Comparison of ENCODE assay signal across 14 cellular contexts in genomic region chr3:124999897-125000296, GRCh38. TPM values are rescaled to one million over a fixed set of nuclear protein-coding genes. Genes with fewer than 3 reads are reported as not detected.
DNase-seq lines count a peak whose midpoint lies in the region; ATAC-seq and TF ChIP-seq lines count a peak whose summit lies in the region.
"Had no signal": no experiment of that assay in that cellular context is flagged by ENCODE, and none has a peak within 500 bp of the region (broad histone marks: within the 10 kb centered on the region; RNA-seq: fewer than 3 reads in every experiment).

No MANE protein-coding gene starts in this region.

- H3K27ac ChIP-seq in VCaP = peak overlapping the region; percentile 54
- peak overlapping the region; percentile 49 for H3K27ac ChIP-seq in endodermal cell (ENCODE audit: low read depth, low read length)
- H3K27ac ChIP-seq: BLaER1 had no signal

- H3K27me3 ChIP-seq in endodermal cell (ENCODE audit: control insufficient read depth, insufficient read depth, low read length, poor library complexity, severe bottlenecking) = no peaks in the 10 kb centered on the region
- H3K27me3 ChIP-seq: BLaER1 had no signal

- no peak for ATAC-seq in stimulated activated effector memory CD8-positive, alpha-beta T cell treated with anti-CD3 and anti-CD28 coated beads, Interleukin-12 subunit alpha, Interleukin-12 subunit beta, amount 100 ng/mL, for 72 hours

- H3K27ac Mint-ChIP-seq in endodermal cell = peak overlapping the region; percentile 75
- H3K27ac Mint-ChIP-seq in stimulated activated effector memory CD8-positive, alpha-beta T cell treated with anti-CD3 and anti-CD28 coated beads, Interleukin-12 subunit alpha, Interleukin-12 subunit beta, amount 100 ng/mL, for 72 hours = peak overlapping the region; percentile 52

- no peaks in the 10 kb centered on the region for H3K9me3 Mint-ChIP-seq in endodermal cell
- H3K9me3 Mint-ChIP-seq in stimulated activated effector memory CD8-positive, alpha-beta T cell treated with anti-CD3 and anti-CD28 coated beads, Interleukin-12 subunit alpha, Interleukin-12 subunit beta, amount 100 ng/mL, for 72 hours = no peaks in the 10 kb centered on the region

- H3K4me1 ChIP-seq in endodermal cell (ENCODE audit: control insufficient read depth, insufficient read depth, low read length) = peaks cover 17% of the 10 kb centered on the region

- TF ChIP-seq CTCF in VCaP (conservative IDR thresholded peaks at IDR 0.05) (no peak), endodermal cell (conservative IDR thresholded peaks at IDR 0.05) (no peak)

- H3K4me3 Mint-ChIP-seq in endodermal cell = no peak overlapping the region
- no peak overlapping the region for H3K4me3 Mint-ChIP-seq in stimulated activated effector memory CD8-positive, alpha-beta T cell treated with anti-CD3 and anti-CD28 coated beads, Interleukin-12 subunit alpha, Interleukin-12 subunit beta, amount 100 ng/mL, for 72 hours

- H3K36me3 Mint-ChIP-seq in endodermal cell (ENCODE audit: low read depth) = peaks cover 86% of the 10 kb centered on the region
- H3K36me3 Mint-ChIP-seq in stimulated activated effector memory CD8-positive, alpha-beta T cell treated with anti-CD3 and anti-CD28 coated beads, Interleukin-12 subunit alpha, Interleukin-12 subunit beta, amount 100 ng/mL, for 72 hours = peaks cover 94% of the 10 kb centered on the region

- H3K9me3 ChIP-seq in endodermal cell (ENCODE audit: control insufficient read depth, low read length) = no peaks in the 10 kb centered on the region
- H3K9me3 ChIP-seq: BLaER1, HAP-1 had no signal

- 46 to 79% methylated on average over 2 of the region's 2 CpGs for WGBS in endodermal cell (ENCODE audit: insufficient coverage in 1 of 2, insufficient read length in 1 of 2), 2 experiments

- DNase-seq in endodermal cell = no peak
- DNase-seq in islet precursor cell = peak; percentile 32
- DNase-seq in stimulated activated effector memory CD8-positive, alpha-beta T cell treated with anti-CD3 and anti-CD28 coated beads, Interleukin-12 subunit alpha, Interleukin-12 subunit beta, amount 100 ng/mL, for 72 hours (ENCODE audit: low spot score in 2 of 2) = no peak
- DNase-seq in NCI-H82 treated with DMSO at 0.1 percent for 48 hours (lab: John Stamatoyannopoulos, UW; ENCODE audit: unreplicated experiment) = no peak
- no peak for DNase-seq in SW 1271 (lab: John Stamatoyannopoulos, UW)
- DNase-seq in NOMO-1 treated with DMSO at 0.1 percent for 48 hours (lab: John Stamatoyannopoulos, UW; ENCODE audit: unreplicated experiment) = no peak
- DNase-seq: MM.1S, NCI-H1105, NCI-H187, NCI-H774, SIG-M5 had no signal

- peak overlapping the region; percentile 48 for H3K9ac ChIP-seq in endodermal cell (ENCODE audit: extremely low read depth, low read length, poor library complexity, severe bottlenecking)
- H3K9ac ChIP-seq: BLaER1 had no signal

- H3K4me1 Mint-ChIP-seq in endodermal cell = peaks cover 42% of the 10 kb centered on the region
- H3K4me1 Mint-ChIP-seq in stimulated activated effector memory CD8-positive, alpha-beta T cell treated with anti-CD3 and anti-CD28 coated beads, Interleukin-12 subunit alpha, Interleukin-12 subunit beta, amount 100 ng/mL, for 72 hours = peaks cover 8% of the 10 kb centered on the region

- peaks cover 94% of the 10 kb centered on the region for H3K36me3 ChIP-seq in endodermal cell (ENCODE audit: control insufficient read depth, insufficient read depth, low read length)

- H3K27me3 Mint-ChIP-seq in endodermal cell (ENCODE audit: insufficient read depth) = no peaks in the 10 kb centered on the region

- H3K4me3 ChIP-seq in endodermal cell (ENCODE audit: low read length) = peak overlapping the region; percentile 55
- H3K4me3 ChIP-seq: BLaER1, HAP-1 had no signal

RNA-seq across cellular contexts. Expression of gene HEG1, which starts 55.9 kb away (rescaled TPM):
- 10 to 100 TPM; 25.5 to 27.0 TPM for total RNA-seq in endodermal cell
- 30.3 TPM for polyA plus RNA-seq in endodermal cell (2013, experiment 1 of 2)
- polyA plus RNA-seq in endodermal cell (2013, experiment 2 of 2) = 35.4 TPM
